ENCODE assay signal across 8 cellular contexts in the genomic region with DNA sequence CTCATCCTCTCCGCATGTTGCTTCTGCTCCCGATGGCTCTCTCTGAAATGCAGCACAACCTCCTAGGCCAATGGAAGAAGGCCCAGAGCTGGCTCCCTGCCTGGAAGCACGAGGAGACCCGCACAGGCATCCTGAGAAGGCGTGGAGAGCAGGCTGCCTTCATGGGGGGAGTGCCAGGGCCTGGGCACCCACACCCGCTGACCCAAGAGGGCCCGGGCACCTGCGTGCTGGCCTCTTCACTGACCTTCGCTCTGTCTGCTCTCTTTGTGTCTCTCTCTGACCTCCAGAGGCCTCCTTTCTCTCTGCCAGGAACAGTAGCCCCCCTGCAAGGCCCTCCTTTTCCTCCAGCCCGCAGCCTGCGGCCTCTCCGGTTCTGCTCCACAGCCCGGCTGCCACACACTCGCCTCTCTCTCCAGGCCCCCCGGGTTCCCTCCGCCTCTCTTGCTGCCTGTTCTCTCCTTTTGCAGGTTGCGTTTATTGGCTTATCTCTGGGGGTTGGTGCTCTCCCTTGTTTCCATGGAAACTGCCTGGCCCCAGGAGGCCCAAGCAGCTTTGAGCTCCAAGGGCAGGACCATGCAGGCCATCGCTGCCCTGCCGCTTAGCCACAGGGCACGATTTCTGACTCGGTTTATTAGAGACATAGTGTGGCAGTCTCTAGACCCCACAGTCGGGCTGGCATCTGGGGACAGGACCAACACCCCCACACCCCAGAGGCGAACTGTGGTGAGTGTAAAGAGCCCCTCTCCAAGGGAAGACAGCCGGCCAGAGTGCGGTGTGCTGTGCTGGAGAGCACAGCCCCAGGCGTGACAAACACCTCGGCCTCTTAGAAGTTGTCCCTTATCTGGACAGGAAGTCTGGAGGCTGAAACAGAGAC. TPM values are rescaled to one million over a fixed set of nuclear protein-coding genes. Genes with fewer than 3 reads are reported as not detected.
DNase-seq lines count a peak whose midpoint lies in the region; ATAC-seq and TF ChIP-seq lines count a peak whose summit lies in the region.

No MANE protein-coding gene starts in this region.

- peaks cover 4% of the 10 kb centered on the region for H3K36me3 Mint-ChIP-seq in T-helper 1 cell treated with Interleukin-12 subunit alpha and Interleukin-12 subunit beta and Interleukin-4 antibody, amounts not matched to agents 30 μg/mL and 1 μg/mL, for 36 hours (ENCODE audit: low read depth)
- H3K36me3 Mint-ChIP-seq in activated T-helper 17 cell treated with anti-CD3 and anti-CD28 coated beads, Interleukin-2, amount 50 U/mL, for 72 hours (ENCODE audit: low read depth): peaks cover 71% of the 10 kb centered on the region

- peak overlapping the region; percentile 84 for H3K4me3 Mint-ChIP-seq in T-helper 1 cell treated with Interleukin-12 subunit alpha and Interleukin-12 subunit beta and Interleukin-4 antibody, amounts not matched to agents 30 μg/mL and 1 μg/mL, for 36 hours
- peak overlapping the region; percentile 80 for H3K4me3 Mint-ChIP-seq in activated T-helper 17 cell treated with anti-CD3 and anti-CD28 coated beads, Interleukin-2, amount 50 U/mL, for 72 hours

- TF ChIP-seq EP300 in stomach (IDR thresholded peaks at IDR 0.05): no peak

- ATAC-seq in activated T-helper 17 cell treated with anti-CD3 and anti-CD28 coated beads, Interleukin-2, amount 50 U/mL, for 72 hours (replicated peaks): no peak
- no peak for ATAC-seq in left ventricle myocardium superior

- H3K27ac Mint-ChIP-seq in T-helper 1 cell treated with Interleukin-12 subunit alpha and Interleukin-12 subunit beta and Interleukin-4 antibody, amounts not matched to agents 30 μg/mL and 1 μg/mL, for 36 hours: peak overlapping the region; percentile 82
- H3K27ac Mint-ChIP-seq in activated T-helper 17 cell treated with anti-CD3 and anti-CD28 coated beads, Interleukin-2, amount 50 U/mL, for 72 hours: peak overlapping the region; percentile 82

- WGBS in stomach, 5 donors: 52 to 65% (median 60%) methylated on average over 24 to 27 of the region's 27 CpGs

- H3K4me3 ChIP-seq in stomach: peak overlapping the region in 3 of 4 donors; percentile 93 to 99 (median 95)

- intact Hi-C loops in left ventricle myocardium superior (cut with micrococcal nuclease) (no loop called here), stomach (cut with DNase I; ENCODE audit: low total_unique reads) (loop anchor here (10.0 kb wide), 2 partner anchors 151 to 1301 kb away; no protein-coding TSS in a partner anchor)

- H3K27me3 Mint-ChIP-seq in T-helper 1 cell treated with Interleukin-12 subunit alpha and Interleukin-12 subunit beta and Interleukin-4 antibody, amounts not matched to agents 30 μg/mL and 1 μg/mL, for 36 hours (ENCODE audit: low read depth): no peaks in the 10 kb centered on the region
- H3K27me3 Mint-ChIP-seq in activated T-helper 17 cell treated with anti-CD3 and anti-CD28 coated beads, Interleukin-2, amount 50 U/mL, for 72 hours: no peaks in the 10 kb centered on the region

- DNase-seq in T-helper 1 cell (no peak), left ventricle myocardium superior (peak; percentile 74), stomach (no peak), SIG-M5 treated with dmso at 0.1 percent for 504 hours (lab: John Stamatoyannopoulos, UW; ENCODE audit: unreplicated experiment) (no peak)
- DNase-seq in stimulated activated CD4-positive, alpha-beta T cell treated with anti-CD3 and anti-CD28 coated beads, Interleukin-2, amount 100 ng/mL, for 48 hours: no peak
- no peak for DNase-seq in activated CD4-positive, CD25-positive, alpha-beta regulatory T cell (lab: John Stamatoyannopoulos, UW)

- H3K9me3 ChIP-seq in stomach: no peaks in the 10 kb centered on the region

- H3K4me1 ChIP-seq in stomach: peaks cover 21 to 42% (median 37%) of the 10 kb centered on the region in 4 donors

- H3K36me3 ChIP-seq in stomach: peaks cover 0 to 26% (median 5%) of the 10 kb centered on the region in 4 donors

- H3K27ac ChIP-seq in stomach: peak overlapping the region in 3 of 5 donors; percentile 29 to 96 (median 89)

- TF ChIP-seq POLR2A in stomach (IDR thresholded peaks at IDR 0.05): no peak

- no peaks in the 10 kb centered on the region for H3K9me3 Mint-ChIP-seq in T-helper 1 cell treated with Interleukin-12 subunit alpha and Interleukin-12 subunit beta and Interleukin-4 antibody, amounts not matched to agents 30 μg/mL and 1 μg/mL, for 36 hours
- H3K9me3 Mint-ChIP-seq in activated T-helper 17 cell treated with anti-CD3 and anti-CD28 coated beads, Interleukin-2, amount 50 U/mL, for 72 hours: no peaks in the 10 kb centered on the region

- TF ChIP-seq CTCF in stomach (IDR thresholded peaks at IDR 0.05): no peak

- peaks cover 12% of the 10 kb centered on the region for H3K4me1 Mint-ChIP-seq in T-helper 1 cell treated with Interleukin-12 subunit alpha and Interleukin-12 subunit beta and Interleukin-4 antibody, amounts not matched to agents 30 μg/mL and 1 μg/mL, for 36 hours (ENCODE audit: low read depth)
- no peaks in the 10 kb centered on the region for H3K4me1 Mint-ChIP-seq in activated T-helper 17 cell treated with anti-CD3 and anti-CD28 coated beads, Interleukin-2, amount 50 U/mL, for 72 hours

- no peaks in the 10 kb centered on the region for H3K27me3 ChIP-seq in stomach

RNA-seq across cellular contexts. Expression of a gene that starts 1.7 kb away (rescaled TPM):
- total RNA-seq in activated T-helper 17 cell treated with anti-CD3 and anti-CD28 coated beads, Interleukin-2, amount 50 U/mL, for 72 hours: 100 to 1,000 TPM; 326 to 373 TPM
- total RNA-seq in left ventricle myocardium superior: 510 TPM
- total RNA-seq in stomach: 100 to 1,000 TPM in 2 of 5 donors, 10 to 100 TPM in 3; 52.3 to 521 (median 87.5) TPM
- 100 to 1,000 TPM; 288 to 357 (median 354) TPM for polyA plus RNA-seq in stomach

RNA-seq across cellular contexts. Expression of a gene that starts 2.3 kb away (rescaled TPM):
- total RNA-seq in activated T-helper 17 cell treated with anti-CD3 and anti-CD28 coated beads, Interleukin-2, amount 50 U/mL, for 72 hours: 100 to 1,000 TPM in 1 of 2 donors, 10 to 100 TPM in 1; 49.6 to 105 TPM
- total RNA-seq in left ventricle myocardium superior (31.6 TPM), stomach (100 to 1,000 TPM in 1 of 5 donors, 10 to 100 TPM in 4; 11.4 to 109 (median 36.8) TPM)
- polyA plus RNA-seq in stomach: 10 to 100 TPM; 16.2 to 35.8 (median 19.8) TPM

RNA-seq across cellular contexts. Expression of a gene that starts 14.5 kb away (rescaled TPM):
- total RNA-seq in activated T-helper 17 cell treated with anti-CD3 and anti-CD28 coated beads, Interleukin-2, amount 50 U/mL, for 72 hours: not detected
- total RNA-seq in left ventricle myocardium superior: 60.2 TPM
- not detected for total RNA-seq in stomach
- not detected for polyA plus RNA-seq in stomach

RNA-seq across cellular contexts. Expression of a gene that starts 38.8 kb away (rescaled TPM):
- total RNA-seq in activated T-helper 17 cell treated with anti-CD3 and anti-CD28 coated beads, Interleukin-2, amount 50 U/mL, for 72 hours: 1 to 10 TPM; 1.3 to 4.4 TPM
- total RNA-seq in left ventricle myocardium superior (0.64 TPM), stomach (1 to 10 TPM in 3 of 5 donors, under 1 TPM in 1, not detected in 1; 0.89 to 2.4 (median 1.1) TPM)
- 1 to 10 TPM; 2.0 to 2.9 (median 2.4) TPM for polyA plus RNA-seq in stomach

RNA-seq across cellular contexts. Expression of a gene that starts 54.7 kb away (rescaled TPM):
- not detected for total RNA-seq in activated T-helper 17 cell treated with anti-CD3 and anti-CD28 coated beads, Interleukin-2, amount 50 U/mL, for 72 hours
- not detected for total RNA-seq in left ventricle myocardium superior
- total RNA-seq in stomach: under 1 TPM in 1 of 5 donors, not detected in 4; 0.18 TPM
- not detected for polyA plus RNA-seq in stomach

Comparison
In these comparisons a context has a peak if more than half of its experiments do, and no peak if none do; other contexts are left out.
1. RNA of a gene that starts 14.5 kb away (total RNA-seq): 60.2 TPM in left ventricle myocardium superior (single experiment); not detected in activated T-helper 17 cell treated with anti-CD3 and anti-CD28 coated beads, Interleukin-2, amount 50 U/mL, for 72 hours and not detected in stomach; every median in the first group is over 10 times any median in the second.